ENCODE assay signal across 8 cellular contexts in the genomic region with DNA sequence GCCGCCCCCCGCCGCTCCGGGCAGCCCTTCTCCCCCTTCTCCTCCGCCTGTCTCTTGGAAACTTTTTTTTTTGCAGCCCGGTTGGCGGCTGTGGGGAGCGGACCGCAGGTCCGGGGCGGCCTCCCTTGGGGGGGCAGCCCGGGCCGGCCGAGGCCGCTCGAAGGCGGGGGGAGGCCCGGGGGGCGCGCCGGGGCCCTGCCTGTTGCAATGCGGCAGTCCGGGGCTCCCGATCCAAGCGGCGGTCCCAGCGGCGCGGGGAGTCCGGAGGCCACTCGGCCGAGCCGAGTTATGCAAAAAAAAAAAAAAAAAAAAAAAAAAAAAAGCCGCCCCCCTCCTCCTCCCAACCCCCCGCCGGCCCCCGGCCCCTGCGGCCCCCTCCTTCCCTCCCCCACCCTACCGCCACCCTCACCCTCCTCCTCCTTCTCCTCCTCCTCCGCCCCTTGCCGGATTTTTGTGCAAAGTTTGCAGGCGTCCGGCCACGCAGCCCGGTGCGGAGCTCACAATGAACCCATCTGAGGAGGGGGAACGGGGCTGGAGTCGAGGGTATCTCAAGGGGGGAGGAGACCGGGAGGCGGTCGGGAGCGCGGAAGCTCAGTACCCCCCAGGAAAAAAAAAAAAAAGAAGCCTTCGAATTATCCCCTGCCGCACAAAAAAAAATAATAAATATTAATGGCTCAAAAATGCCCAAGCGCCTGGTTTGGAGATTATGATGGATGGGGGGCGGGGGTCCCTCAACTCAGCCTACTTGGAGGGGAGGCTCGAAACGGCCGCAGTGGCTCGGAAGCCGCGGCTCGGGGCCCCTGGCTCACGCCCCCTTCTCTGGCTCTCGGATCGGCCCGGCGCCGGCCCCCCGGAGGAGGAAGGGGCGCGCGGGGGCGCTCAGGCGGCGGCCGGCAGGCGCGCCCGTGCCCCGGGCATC. TPM values are rescaled to one million over a fixed set of nuclear protein-coding genes. Genes with fewer than 3 reads are reported as not detected.
DNase-seq lines count a peak whose midpoint lies in the region; ATAC-seq, FAIRE-seq and TF ChIP-seq lines count a peak whose summit lies in the region.

A gene (minus strand): TSS at position 291 of the 919 bp plus-strand sequence. CDS start 338 bp downstream, outside the sequence.

- H3K4me1 Mint-ChIP-seq in activated T-cell treated with anti-CD3 and anti-CD28 coated beads, Interleukin-2, amount 50 U/mL, for 4 hours (ENCODE audit: low read depth): peaks cover 7% of the 10 kb centered on the region
- peaks cover 10% of the 10 kb centered on the region for H3K4me1 Mint-ChIP-seq in activated naive CD8-positive, alpha-beta T cell treated with anti-CD3 and anti-CD28 coated beads, Interleukin-2, amount 50 U/mL, for 24 hours
- H3K4me1 Mint-ChIP-seq in stimulated activated memory B cell treated with anti-CD40 and anti-IgM and Interleukin-4, amounts not matched to agents 10 μg/mL and 1 μg/mL and 100 μg/mL, for 72 hours: peaks cover 19% of the 10 kb centered on the region

- ATAC-seq in activated T-cell treated with anti-CD3 and anti-CD28 coated beads, Interleukin-2, amount 50 U/mL, for 4 hours: no peak
- ATAC-seq in activated naive CD8-positive, alpha-beta T cell treated with anti-CD3 and anti-CD28 coated beads, Interleukin-2, amount 50 U/mL, for 24 hours: no peak
- no peak for ATAC-seq in stimulated activated memory B cell treated with anti-CD40 and anti-IgM and Interleukin-4, amounts not matched to agents 10 μg/mL and 1 μg/mL and 100 μg/mL, for 72 hours
- ATAC-seq in GM18858 (IDR thresholded peaks at IDR 0.05; ENCODE audit: unreplicated experiment): no peak

- no peak for DNase-seq in activated T-cell treated with anti-CD3 and anti-CD28 coated beads, Interleukin-2, amount 50 U/mL, for 4 hours
- no peak for DNase-seq in activated T-cell treated with anti-CD3 and anti-CD28 coated beads, Interleukin-2, amount 50 U/mL, for 48 hours
- DNase-seq in activated naive CD8-positive, alpha-beta T cell treated with anti-CD3 and anti-CD28 coated beads, Interleukin-2, amount 50 U/mL, for 24 hours: no peak
- DNase-seq in iPS-NIHi7 (ENCODE audit: extremely low spot score) (peak; percentile 48), D721Med (ENCODE audit: insufficient read length, low spot score) (no peak), HT-29 (ENCODE audit: low spot score) (no peak)

- H3K27ac Mint-ChIP-seq in activated naive CD8-positive, alpha-beta T cell treated with anti-CD3 and anti-CD28 coated beads, Interleukin-2, amount 50 U/mL, for 24 hours: no peak within 1 kb of the TSS
- H3K27ac Mint-ChIP-seq in stimulated activated memory B cell treated with anti-CD40 and anti-IgM and Interleukin-4, amounts not matched to agents 10 μg/mL and 1 μg/mL and 100 μg/mL, for 72 hours: no peak within 1 kb of the TSS

- peak within 1 kb of the TSS; percentile 72 for H3K4me3 Mint-ChIP-seq in activated T-cell treated with anti-CD3 and anti-CD28 coated beads, Interleukin-2, amount 50 U/mL, for 4 hours
- H3K4me3 Mint-ChIP-seq in activated naive CD8-positive, alpha-beta T cell treated with anti-CD3 and anti-CD28 coated beads, Interleukin-2, amount 50 U/mL, for 24 hours: peak within 1 kb of the TSS; percentile 55
- peak within 1 kb of the TSS; percentile 75 for H3K4me3 Mint-ChIP-seq in stimulated activated memory B cell treated with anti-CD40 and anti-IgM and Interleukin-4, amounts not matched to agents 10 μg/mL and 1 μg/mL and 100 μg/mL, for 72 hours

- H3K27me3 Mint-ChIP-seq in activated T-cell treated with anti-CD3 and anti-CD28 coated beads, Interleukin-2, amount 50 U/mL, for 4 hours (ENCODE audit: low read depth): peaks cover 44% of the 10 kb centered on the region
- peaks cover 52% of the 10 kb centered on the region for H3K27me3 Mint-ChIP-seq in activated naive CD8-positive, alpha-beta T cell treated with anti-CD3 and anti-CD28 coated beads, Interleukin-2, amount 50 U/mL, for 24 hours
- H3K27me3 Mint-ChIP-seq in stimulated activated memory B cell treated with anti-CD40 and anti-IgM and Interleukin-4, amounts not matched to agents 10 μg/mL and 1 μg/mL and 100 μg/mL, for 72 hours: peaks cover 86% of the 10 kb centered on the region

- no peaks in the 10 kb centered on the region for H3K36me3 Mint-ChIP-seq in activated T-cell treated with anti-CD3 and anti-CD28 coated beads, Interleukin-2, amount 50 U/mL, for 4 hours (ENCODE audit: insufficient read depth)
- no peaks in the 10 kb centered on the region for H3K36me3 Mint-ChIP-seq in activated naive CD8-positive, alpha-beta T cell treated with anti-CD3 and anti-CD28 coated beads, Interleukin-2, amount 50 U/mL, for 24 hours (ENCODE audit: low read depth)
- no peaks in the 10 kb centered on the region for H3K36me3 Mint-ChIP-seq in stimulated activated memory B cell treated with anti-CD40 and anti-IgM and Interleukin-4, amounts not matched to agents 10 μg/mL and 1 μg/mL and 100 μg/mL, for 72 hours

- no peaks in the 10 kb centered on the region for H3K9me3 Mint-ChIP-seq in activated T-cell treated with anti-CD3 and anti-CD28 coated beads, Interleukin-2, amount 50 U/mL, for 4 hours
- no peaks in the 10 kb centered on the region for H3K9me3 Mint-ChIP-seq in activated naive CD8-positive, alpha-beta T cell treated with anti-CD3 and anti-CD28 coated beads, Interleukin-2, amount 50 U/mL, for 24 hours
- no peaks in the 10 kb centered on the region for H3K9me3 Mint-ChIP-seq in stimulated activated memory B cell treated with anti-CD40 and anti-IgM and Interleukin-4, amounts not matched to agents 10 μg/mL and 1 μg/mL and 100 μg/mL, for 72 hours

- no peak for FAIRE-seq in D721Med (lab: Jason Lieb, UNC)

- no peak for TF ChIP-seq CTCF in D721Med (IDR thresholded peaks at IDR 0.05; ENCODE audit: insufficient read depth, missing control alignments)

RNA-seq across cellular contexts. Expression of the gene that starts here (rescaled TPM):
- total RNA-seq in activated T-cell treated with anti-CD3 and anti-CD28 coated beads, Interleukin-2, amount 50 U/mL, for 4 hours: under 1 TPM in 1 of 3 donors, not detected in 2; 0.03 TPM
- not detected in 2 replicates for total RNA-seq in HT-29 (2014; rRNA removed; shearing (Covaris generic))
